In genomic region chr1:19274636-19275035, GRCh38 we compare ENCODE assay signal across 1 cellular context.
TF ChIP-seq lines count a peak whose summit lies in the region.

No MANE protein-coding gene starts in this region.

TF ChIP-seq in GM23338, 12 proteins besides CTCF, POLR2A, EP300 and RAD21 (continued from another document):
- no peak for TF ChIP-seq ZNF462 (CRISPR knock-in tag; IDR thresholded peaks at IDR 0.05)
